In genomic region chrX:2828404-2829065, GRCh38 we compare ENCODE assay signal across 9 cellular contexts. TPM values are rescaled to one million over a fixed set of nuclear protein-coding genes. Genes with fewer than 3 reads are reported as not detected.
DNase-seq lines count a peak whose midpoint lies in the region; ATAC-seq and TF ChIP-seq lines count a peak whose summit lies in the region.
"Had no signal": no experiment of that assay in that cellular context is flagged by ENCODE, and none has a peak within 500 bp of the region (broad histone marks: within the 10 kb centered on the region; RNA-seq: fewer than 3 reads in every experiment).

TSS of gene GYG2 (plus strand) at chrX:2828930. CDS start at chrX:2830189, 1,259 bp downstream.

- intact Hi-C loops in ovary (cut with DNase I): loop anchor here in 1 of 4 donors (10.0 kb wide), 1 partner anchor 184 kb away; no protein-coding TSS in a partner anchor

- H3K4me3 Mint-ChIP-seq in stimulated activated naive B cell treated with anti-CD40 and anti-IgM and Interleukin-4, amounts not matched to agents 10 μg/mL and 1 μg/mL and 100 μg/mL, for 72 hours: no peak within 1 kb of the TSS
- peak within 1 kb of the TSS in 1 of 7 donors; percentile 26 for H3K4me3 Mint-ChIP-seq in CD8-positive, alpha-beta memory T cell

- H3K9me3 Mint-ChIP-seq in stimulated activated naive B cell treated with anti-CD40 and anti-IgM and Interleukin-4, amounts not matched to agents 10 μg/mL and 1 μg/mL and 100 μg/mL, for 72 hours: no peaks in the 10 kb centered on the region
- H3K9me3 Mint-ChIP-seq in CD8-positive, alpha-beta memory T cell: peaks cover 0 to 4% (median 0%) of the 10 kb centered on the region in 5 donors

- peak within 1 kb of the TSS in 1 of 4 donors; percentile 12 for H3K27ac ChIP-seq in gastroesophageal sphincter
- H3K27ac ChIP-seq in ovary: no peak within 1 kb of the TSS
- H3K27ac ChIP-seq in CD8-positive, alpha-beta memory T cell (ENCODE audit: low read depth, low read length): no peak within 1 kb of the TSS

- no peaks in the 10 kb centered on the region for H3K36me3 Mint-ChIP-seq in stimulated activated naive B cell treated with anti-CD40 and anti-IgM and Interleukin-4, amounts not matched to agents 10 μg/mL and 1 μg/mL and 100 μg/mL, for 72 hours
- no peaks in the 10 kb centered on the region for H3K36me3 Mint-ChIP-seq in CD8-positive, alpha-beta memory T cell

- H3K4me3 ChIP-seq in gastroesophageal sphincter (peak within 1 kb of the TSS; percentile 36 to 56), ovary (peak within 1 kb of the TSS; percentile 36)
- no peak within 1 kb of the TSS for H3K4me3 ChIP-seq in CD8-positive, alpha-beta memory T cell (ENCODE audit: low read length)

- H3K9me3 ChIP-seq in gastroesophageal sphincter: no peaks in the 10 kb centered on the region
- no peaks in the 10 kb centered on the region for H3K9me3 ChIP-seq in ovary
- H3K9me3 ChIP-seq in CD8-positive, alpha-beta memory T cell (ENCODE audit: low read length): no peaks in the 10 kb centered on the region

- TF ChIP-seq EP300 in gastroesophageal sphincter (IDR thresholded peaks at IDR 0.05): no peak
- no peak for TF ChIP-seq EP300 in ovary (IDR thresholded peaks at IDR 0.05)

- H3K27me3 ChIP-seq in gastroesophageal sphincter: peaks cover 7% of the 10 kb centered on the region
- no peaks in the 10 kb centered on the region for H3K27me3 ChIP-seq in ovary
- H3K27me3 ChIP-seq in CD8-positive, alpha-beta memory T cell (ENCODE audit: insufficient read depth, low read length, poor library complexity, severe bottlenecking): no peaks in the 10 kb centered on the region

- H3K36me3 ChIP-seq in gastroesophageal sphincter (no peaks in the 10 kb centered on the region), ovary (no peaks in the 10 kb centered on the region)
- H3K36me3 ChIP-seq in CD8-positive, alpha-beta memory T cell (ENCODE audit: insufficient read depth, low read length): no peaks in the 10 kb centered on the region

- in situ Hi-C loops in Caki2 (cut with HindIII; ENCODE audit: low pct_unique_long_range_greater_than_20kb, low sequenced_read_pairs): no loop called here

- POLR2A ChIA-PET in CD8-positive, alpha-beta memory T cell (lab: Charles Lee): no interaction called here

- H3K4me1 ChIP-seq in gastroesophageal sphincter (peaks cover 0 to 12% (median 4%) of the 10 kb centered on the region in 3 donors), ovary (ENCODE audit: insufficient read depth) (peaks cover 6% of the 10 kb centered on the region)
- H3K4me1 ChIP-seq in CD8-positive, alpha-beta memory T cell (ENCODE audit: insufficient read depth, low read length): no peaks in the 10 kb centered on the region

- H3K27ac Mint-ChIP-seq in stimulated activated naive B cell treated with anti-CD40 and anti-IgM and Interleukin-4, amounts not matched to agents 10 μg/mL and 1 μg/mL and 100 μg/mL, for 72 hours: no peak within 1 kb of the TSS
- no peak within 1 kb of the TSS for H3K27ac Mint-ChIP-seq in CD8-positive, alpha-beta memory T cell

- DNase-seq in Caki2 (ENCODE audit: low read depth): peak; percentile 28
- DNase-seq in SK-N-DZ (ENCODE audit: low spot score): peak; percentile 50
- DNase-seq in ovary: peak in 2 of 5 donors; percentile 28 to 44
- DNase-seq in stimulated activated naive B cell treated with anti-CD40 and anti-IgM and Interleukin-4, amounts not matched to agents 10 μg/mL and 1 μg/mL and 100 μg/mL, for 72 hours: no peak
- DNase-seq in CD8-positive, alpha-beta memory T cell: no peak
- no peak for DNase-seq in NCI-H1417 (lab: John Stamatoyannopoulos, UW)
- DNase-seq: stimulated activated CD4-positive, alpha-beta T cell treated with anti-CD3 and anti-CD28 coated beads, Interleukin-2, amount 100 ng/mL, for 24 hours had no signal

- CTCF ChIA-PET in CD8-positive, alpha-beta memory T cell (lab: Charles Lee): no interaction called here

- TF ChIP-seq POLR2A in gastroesophageal sphincter (IDR thresholded peaks at IDR 0.05): no peak
- no peak for TF ChIP-seq POLR2A in ovary (IDR thresholded peaks at IDR 0.05)

- TF ChIP-seq CTCF in gastroesophageal sphincter (IDR thresholded peaks at IDR 0.05) (no peak), ovary (IDR thresholded peaks at IDR 0.05) (no peak)

- peak; percentile 36 for ATAC-seq in gastroesophageal sphincter
- no peak for ATAC-seq in GM18498 (IDR thresholded peaks at IDR 0.05; ENCODE audit: unreplicated experiment)
- ATAC-seq in stimulated activated naive B cell treated with anti-CD40 and anti-IgM and Interleukin-4, amounts not matched to agents 10 μg/mL and 1 μg/mL and 100 μg/mL, for 72 hours (replicated peaks): no peak

- H3K27me3 Mint-ChIP-seq in stimulated activated naive B cell treated with anti-CD40 and anti-IgM and Interleukin-4, amounts not matched to agents 10 μg/mL and 1 μg/mL and 100 μg/mL, for 72 hours: peaks cover 22 to 26% of the 10 kb centered on the region in 2 donors
- peaks cover 22 to 30% of the 10 kb centered on the region in 2 donors for H3K27me3 Mint-ChIP-seq in CD8-positive, alpha-beta memory T cell

- no peaks in the 10 kb centered on the region for H3K4me1 Mint-ChIP-seq in stimulated activated naive B cell treated with anti-CD40 and anti-IgM and Interleukin-4, amounts not matched to agents 10 μg/mL and 1 μg/mL and 100 μg/mL, for 72 hours
- no peaks in the 10 kb centered on the region for H3K4me1 Mint-ChIP-seq in CD8-positive, alpha-beta memory T cell

- 44% methylated on average over 13 of the region's 63 CpGs; no CpG with 5 or more reads in 1 of the 2 donors for WGBS in gastroesophageal sphincter (ENCODE audit: low coverage in 1 of 2), 2 donors
- WGBS in ovary, 3 donors: 9 to 14% (median 11%) methylated on average over 49 to 63 of the region's 63 CpGs

RNA-seq across cellular contexts. Expression of gene GYG2, which starts in this region (rescaled TPM):
- total RNA-seq in Caki2 (2014; rRNA removed; shearing (Covaris generic); ENCODE audit: low replicate concordance): 3.2 and 3.7 TPM in 2 replicates
- polyA plus RNA-seq in SK-N-DZ (2014; cell fraction: cytosol; rRNA removed): 6.2 and 7.3 TPM in 2 replicates
- polyA plus RNA-seq in SK-N-DZ (2014; cell fraction: nucleus; rRNA removed): 2.9 and 6.5 TPM in 2 replicates
- total RNA-seq in gastroesophageal sphincter (10 to 100 TPM in 2 of 4 donors, 1 to 10 TPM in 2; 3.8 to 13.7 (median 8.5) TPM), ovary (1 to 10 TPM in 6 of 7 donors, under 1 TPM in 1; 0.72 to 5.4 (median 3.9) TPM)
- 1 to 10 TPM; 3.1 to 9.0 TPM for polyA plus RNA-seq in ovary
- total RNA-seq in CD8-positive, alpha-beta memory T cell: not detected
- polyA plus RNA-seq in CD8-positive, alpha-beta memory T cell: not detected

Comparison
In these comparisons a context has a peak if more than half of its experiments do, and no peak if none do; other contexts are left out.
1. DNase-seq: peak in Caki2 (single experiment) and SK-N-DZ (single experiment); none in stimulated activated naive B cell treated with anti-CD40 and anti-IgM and Interleukin-4, amounts not matched to agents 10 μg/mL and 1 μg/mL and 100 μg/mL, for 72 hours (single experiment), CD8-positive, alpha-beta memory T cell (0 of 5) and NCI-H1417 (0 of 3).